In genomic region chr2:64652231-64653173, GRCh38 we compare ENCODE assay signal across 8 cellular contexts. TPM values are rescaled to one million over a fixed set of nuclear protein-coding genes. Genes with fewer than 3 reads are reported as not detected.
A peak's percentile ranks its signal among the peaks of the same experiment; 100 is the strongest.
DNase-seq lines count a peak whose midpoint lies in the region; ATAC-seq, FAIRE-seq and TF ChIP-seq lines count a peak whose summit lies in the region.

No MANE protein-coding gene starts in this region.

- TF ChIP-seq CTCF in uterus (IDR thresholded peaks at IDR 0.05): no peak

- peak overlapping the region; percentile 53 to 83 for H3K4me3 ChIP-seq in CD4-positive, alpha-beta memory T cell (ENCODE audit: low read length in 2 of 2)
- H3K4me3 ChIP-seq in SK-N-MC (peak overlapping the region; percentile 93), uterus (peak overlapping the region; percentile 82 to 98)
- H3K4me3 ChIP-seq in effector memory CD4-positive, alpha-beta T cell (ENCODE audit: insufficient read depth, low read depth, low read length, poor library complexity, severe bottlenecking): peak overlapping the region; percentile 99

- H3K36me3 ChIP-seq in CD4-positive, alpha-beta memory T cell (ENCODE audit: insufficient read depth, low read length): no peaks in the 10 kb centered on the region
- H3K36me3 ChIP-seq in SK-N-MC (ENCODE audit: insufficient read depth, low read length) (no peaks in the 10 kb centered on the region), uterus (no peaks in the 10 kb centered on the region)
- no peaks in the 10 kb centered on the region for H3K36me3 ChIP-seq in effector memory CD4-positive, alpha-beta T cell (ENCODE audit: control insufficient read depth, insufficient read depth, low read length)

- H3K4me3 Mint-ChIP-seq in CD4-positive, alpha-beta memory T cell: peak overlapping the region; percentile 86 to 99 (median 92)

- peaks cover 0 to 9% of the 10 kb centered on the region in 2 donors for H3K36me3 Mint-ChIP-seq in CD4-positive, alpha-beta memory T cell

- CTCF ChIA-PET in CD4-positive, alpha-beta memory T cell (lab: Charles Lee; ENCODE audit: partially characterized antibody): interaction anchor here (0.6 to 8.8 kb wide), 24 partner anchors 8 to 406 kb away, joined by 3 to 118 read pairs (median 9); partner anchors contain the start of gene AFTPH

- H3K27ac ChIP-seq in CD4-positive, alpha-beta memory T cell (ENCODE audit: low read depth, low read length): peak overlapping the region; percentile 83
- H3K27ac ChIP-seq in SK-N-MC: peak overlapping the region; percentile 49; the same call in 1 of the 2 replicates
- H3K27ac ChIP-seq in effector memory CD4-positive, alpha-beta T cell (ENCODE audit: insufficient read depth, low read length, poor library complexity, severe bottlenecking): peak overlapping the region; percentile 83
- H3K27ac ChIP-seq in uterus: peak overlapping the region; percentile 98 to 100

- no peaks in the 10 kb centered on the region for H3K9me3 ChIP-seq in CD4-positive, alpha-beta memory T cell (ENCODE audit: control insufficient read depth in 1 of 2, low read length in 2 of 2)
- H3K9me3 ChIP-seq in SK-N-MC (ENCODE audit: low read depth, low read length) (no peaks in the 10 kb centered on the region), uterus (no peaks in the 10 kb centered on the region)
- H3K9me3 ChIP-seq in effector memory CD4-positive, alpha-beta T cell (ENCODE audit: control insufficient read depth, low read length): no peaks in the 10 kb centered on the region

- H3K27me3 ChIP-seq in CD4-positive, alpha-beta memory T cell (ENCODE audit: insufficient read depth, low read length): no peaks in the 10 kb centered on the region
- H3K27me3 ChIP-seq in effector memory CD4-positive, alpha-beta T cell (replicated peaks; ENCODE audit: control insufficient read depth, insufficient read depth, low read length, poor library complexity, severe bottlenecking): no peaks in the 10 kb centered on the region
- no peaks in the 10 kb centered on the region for H3K27me3 ChIP-seq in uterus

- no peak for ATAC-seq in HG03175 (IDR thresholded peaks at IDR 0.05; ENCODE audit: unreplicated experiment)

- intact Hi-C loops in CD4-positive, alpha-beta memory T cell (cut with micrococcal nuclease): loop anchor here (1.0 to 2.0 kb wide), 5 partner anchors 46 to 179 kb away; partner anchors contain the start of gene AFTPH
- intact Hi-C loops in uterus (cut with DNase I; ENCODE audit: low total_unique reads): loop anchor here (10.0 kb wide), 1 partner anchor 112 kb away; no protein-coding TSS in a partner anchor

- H3K9ac ChIP-seq in SK-N-MC (ENCODE audit: insufficient read length): peak overlapping the region; percentile 83

- TF ChIP-seq POLR2A in uterus (IDR thresholded peaks at IDR 0.05): peak in 1 of 2 donors; percentile 21

- H3K4me1 ChIP-seq in CD4-positive, alpha-beta memory T cell (ENCODE audit: insufficient read depth, low read length): peaks cover 56% of the 10 kb centered on the region
- H3K4me1 ChIP-seq in effector memory CD4-positive, alpha-beta T cell (ENCODE audit: control insufficient read depth, insufficient read depth, low read length, poor library complexity, severe bottlenecking): peaks cover 14% of the 10 kb centered on the region
- H3K4me1 ChIP-seq in uterus: no peaks in the 10 kb centered on the region

- no peaks in the 10 kb centered on the region for H3K27me3 Mint-ChIP-seq in CD4-positive, alpha-beta memory T cell

- FAIRE-seq in HTR-8/SVneo (lab: Jason Lieb, UNC): no peak

- H3K27ac Mint-ChIP-seq in CD4-positive, alpha-beta memory T cell: peak overlapping the region; percentile 90 to 98 (median 95)

- H3K4me1 Mint-ChIP-seq in CD4-positive, alpha-beta memory T cell: peaks cover 37 to 63% (median 50%) of the 10 kb centered on the region in 4 donors

- peak in 2 of 5 donors; percentile 27 to 50 for DNase-seq in CD4-positive, alpha-beta memory T cell
- DNase-seq in HTR-8/SVneo (ENCODE audit: insufficient read length, low spot score): peak; percentile 60
- DNase-seq in SK-N-MC (ENCODE audit: low read depth, low spot score): no peak
- DNase-seq in effector memory CD4-positive, alpha-beta T cell: no peak
- DNase-seq in midbrain (lab: John Stamatoyannopoulos, UW): peak; percentile 42
- DNase-seq in uterus: peak; percentile 44 to 59
- no peak for DNase-seq in NCI-H345 (lab: John Stamatoyannopoulos, UW)

- no peaks in the 10 kb centered on the region for H3K9me3 Mint-ChIP-seq in CD4-positive, alpha-beta memory T cell

- POLR2A ChIA-PET in CD4-positive, alpha-beta memory T cell (lab: Charles Lee; ENCODE audit: partially characterized antibody): interaction anchor here (0.6 to 13.8 kb wide), 28 partner anchors 8 to 811 kb away, joined by 3 to 298 read pairs (median 10); partner anchors contain the start of genes AFTPH, CEP68, RAB1A and UGP2

RNA-seq across cellular contexts. Expression of gene SERTAD2, which starts 1.2 kb away (rescaled TPM):
- total RNA-seq in CD4-positive, alpha-beta memory T cell: 10 to 100 TPM; 23.5 to 24.6 TPM
- polyA plus RNA-seq in CD4-positive, alpha-beta memory T cell: 1 to 10 TPM; 2.6 to 5.5 TPM
- 10 to 100 TPM in 2 of 4 donors, 1 to 10 TPM in 2; 1.8 to 29.5 (median 8.9) TPM for total RNA-seq in uterus

Comparison
In these comparisons a context has a peak if more than half of its experiments do, and no peak if none do; other contexts are left out.
1. DNase-seq: peak in HTR-8/SVneo (single experiment), midbrain (single experiment) and uterus (2 of 2); none in SK-N-MC (single experiment), effector memory CD4-positive, alpha-beta T cell (0 of 3) and NCI-H345 (single experiment).
2. H3K27ac ChIP-seq: peak in every context shown above with its lines; median percentile 99 in uterus; 83 in CD4-positive, alpha-beta memory T cell; 83 in effector memory CD4-positive, alpha-beta T cell; 49 in SK-N-MC.
3. Peak in every context shown above with its lines, with median percentiles within 50 percentile points of each other: H3K4me3 ChIP-seq.